ENCODE assay signal across 28 cellular contexts in genomic region chr20:32218156-32218900, GRCh38. TPM values are rescaled to one million over a fixed set of nuclear protein-coding genes. Genes with fewer than 3 reads are reported as not detected.
A peak's percentile ranks its signal among the peaks of the same experiment; 100 is the strongest.
DNase-seq lines count a peak whose midpoint lies in the region; ATAC-seq, FAIRE-seq and TF ChIP-seq lines count a peak whose summit lies in the region.
"Had no signal": no experiment of that assay in that cellular context is flagged by ENCODE, and none has a peak within 500 bp of the region (broad histone marks: within the 10 kb centered on the region; RNA-seq: fewer than 3 reads in every experiment).

No MANE protein-coding gene starts in this region.

- peaks cover 6% of the 10 kb centered on the region for H3K4me1 Mint-ChIP-seq in stimulated activated naive CD8-positive, alpha-beta T cell treated with anti-CD3 and anti-CD28 coated beads, Interleukin-15, Interleukin-2, amounts not matched to agents 100 ng/mL and 50 ng/mL, for 24 hours (ENCODE audit: low read depth)
- no peaks in the 10 kb centered on the region for H3K4me1 Mint-ChIP-seq in astrocyte (ENCODE audit: low read depth, unreplicated experiment)
- no peaks in the 10 kb centered on the region for H3K4me1 Mint-ChIP-seq in mesothelial cell of epicardium
- H3K4me1 Mint-ChIP-seq: activated naive CD8-positive, alpha-beta T cell treated with anti-CD3 and anti-CD28 coated beads for 36 hours had no signal

- H3K4me3 ChIP-seq in astrocyte (ENCODE audit: insufficient read depth, low read depth, low read length) (no peak overlapping the region), HAP-1 (no peak overlapping the region)
- H3K4me3 ChIP-seq: ascending aorta, BLaER1, coronary artery, left lung had no signal

- H3K79me2 ChIP-seq in astrocyte (ENCODE audit: insufficient read depth, low read length): peaks cover 3% of the 10 kb centered on the region

- DNase-seq in stimulated activated naive CD8-positive, alpha-beta T cell treated with anti-CD3 and anti-CD28 coated beads, Interleukin-15, Interleukin-2, amounts not matched to agents 100 U/mL and 50 U/mL, for 24 hours: no peak
- DNase-seq in astrocyte (ENCODE audit: low read depth) (no peak), mesothelial cell of epicardium (ENCODE audit: low spot score in 2 of 2, unreplicated experiment in 2 of 2) (no peak), HAP-1 (ENCODE audit: low spot score in 2 of 2) (no peak), mucosa of gallbladder (ENCODE audit: low spot score) (no peak), HT-29 (ENCODE audit: low spot score) (no peak)
- DNase-seq: activated CD4-positive, alpha-beta T cell treated with anti-CD3 and anti-CD28 coated beads, Interleukin-2, amount 10 ng/mL, durations not matched to agents 7 days and 5 days; activated naive CD8-positive, alpha-beta T cell treated with anti-CD3 and anti-CD28 coated beads for 36 hours; DMS153; effector memory CD4-positive, alpha-beta T cell; left lung; naive thymus-derived CD8-positive, alpha-beta T cell; NCI-H146; NCI-H345; SHP77 treated with DMSO at 0.1 percent for 48 hours; stimulated activated CD4-positive, alpha-beta T cell treated with anti-CD3 and anti-CD28 coated beads, Interleukin-15, amount 100 ng/mL, for 24 hours; stimulated activated CD4-positive, alpha-beta T cell treated with anti-CD3 and anti-CD28 coated beads, Interleukin-4, amount 100 ng/mL, for 4 hours; substantia nigra had no signal

- H3K27me3 ChIP-seq in astrocyte (ENCODE audit: insufficient read depth, low read length) (no peaks in the 10 kb centered on the region), HAP-1 (ENCODE audit: low read depth) (no peaks in the 10 kb centered on the region)
- H3K27me3 ChIP-seq: ascending aorta, BLaER1, left lung had no signal

- no peak overlapping the region for H3K9ac ChIP-seq in astrocyte (ENCODE audit: low read length)
- H3K9ac ChIP-seq: BLaER1 had no signal

- no peak overlapping the region for H3K27ac ChIP-seq in astrocyte (ENCODE audit: low read depth, low read length)
- H3K27ac ChIP-seq: ascending aorta, BLaER1, coronary artery, left lung had no signal

- in situ Hi-C loops in HAP-1 (cut with MboI; ENCODE audit: low sequenced_read_pairs): no loop called here

- H3K9me3 ChIP-seq in astrocyte (ENCODE audit: insufficient read depth, low read depth, low read length): no peaks in the 10 kb centered on the region
- no peaks in the 10 kb centered on the region for H3K9me3 ChIP-seq in HAP-1
- H3K9me3 ChIP-seq: ascending aorta, BLaER1, left lung had no signal

- H4K20me1 ChIP-seq in astrocyte (ENCODE audit: insufficient read depth, low read length): peaks cover 24% of the 10 kb centered on the region
- H4K20me1 ChIP-seq: BLaER1 had no signal

- H3K27ac Mint-ChIP-seq in stimulated activated naive CD8-positive, alpha-beta T cell treated with anti-CD3 and anti-CD28 coated beads, Interleukin-15, Interleukin-2, amounts not matched to agents 100 ng/mL and 50 ng/mL, for 24 hours: peak overlapping the region; percentile 34
- H3K27ac Mint-ChIP-seq in astrocyte (ENCODE audit: unreplicated experiment) (peak overlapping the region; percentile 67), mesothelial cell of epicardium (peak overlapping the region; percentile 35)
- H3K27ac Mint-ChIP-seq: activated CD4-positive, alpha-beta T cell treated with anti-CD3 and anti-CD28 coated beads, Interleukin-2, amount 10 ng/mL, durations not matched to agents 7 days and 5 days; IgD-negative memory B cell; type B pancreatic cell had no signal

- no peak overlapping the region for H2AFZ ChIP-seq in astrocyte (ENCODE audit: low read depth, low read length)

- H3K4me1 ChIP-seq in astrocyte (ENCODE audit: insufficient read depth, low read length): no peaks in the 10 kb centered on the region
- no peaks in the 10 kb centered on the region for H3K4me1 ChIP-seq in HAP-1
- H3K4me1 ChIP-seq: ascending aorta, BLaER1, left lung had no signal

- FAIRE-seq in astrocyte (lab: Jason Lieb, UNC): no peak
- FAIRE-seq: GM12892, H54 had no signal

- H3K9me3 Mint-ChIP-seq in stimulated activated naive CD8-positive, alpha-beta T cell treated with anti-CD3 and anti-CD28 coated beads, Interleukin-15, Interleukin-2, amounts not matched to agents 100 ng/mL and 50 ng/mL, for 24 hours: no peaks in the 10 kb centered on the region
- H3K9me3 Mint-ChIP-seq in astrocyte (ENCODE audit: unreplicated experiment) (no peaks in the 10 kb centered on the region), mesothelial cell of epicardium (no peaks in the 10 kb centered on the region)
- H3K9me3 Mint-ChIP-seq: activated CD4-positive, alpha-beta T cell treated with anti-CD3 and anti-CD28 coated beads, Interleukin-2, amount 10 ng/mL, durations not matched to agents 7 days and 5 days; activated naive CD8-positive, alpha-beta T cell treated with anti-CD3 and anti-CD28 coated beads for 36 hours; activated T-helper 2 cell treated with anti-CD3 and anti-CD28 coated beads, Interferon-gamma antibody, Interleukin-2, Interleukin-4, amounts not matched to agents 10 μg/mL and 5 μg/mL and 100 μg/mL, durations not matched to agents 14 hours and 24 hours and 36 hours; IgD-negative memory B cell; naive thymus-derived CD8-positive, alpha-beta T cell; type B pancreatic cell had no signal

- H3K36me3 ChIP-seq in astrocyte (ENCODE audit: insufficient read depth, low read length) (peaks cover 50% of the 10 kb centered on the region), HAP-1 (replicated peaks) (peaks cover 59% of the 10 kb centered on the region)

- no peak overlapping the region for H3K4me2 ChIP-seq in astrocyte (ENCODE audit: low read length)
- H3K4me2 ChIP-seq: BLaER1 had no signal

- H3K36me3 Mint-ChIP-seq in stimulated activated naive CD8-positive, alpha-beta T cell treated with anti-CD3 and anti-CD28 coated beads, Interleukin-15, Interleukin-2, amounts not matched to agents 100 ng/mL and 50 ng/mL, for 24 hours (ENCODE audit: low read depth): peaks cover 91% of the 10 kb centered on the region
- H3K36me3 Mint-ChIP-seq in astrocyte (ENCODE audit: low read depth, unreplicated experiment): peaks cover 28% of the 10 kb centered on the region
- H3K36me3 Mint-ChIP-seq in mesothelial cell of epicardium: peaks cover 33% of the 10 kb centered on the region

- no peak for TF ChIP-seq CTCF in astrocyte (IDR thresholded peaks at IDR 0.05; ENCODE audit: insufficient read depth, low read depth, low read length)
- TF ChIP-seq CTCF in mesothelial cell of epicardium (IDR thresholded peaks at IDR 0.05; ENCODE audit: unreplicated experiment): no peak

- H3K27me3 Mint-ChIP-seq in stimulated activated naive CD8-positive, alpha-beta T cell treated with anti-CD3 and anti-CD28 coated beads, Interleukin-15, Interleukin-2, amounts not matched to agents 100 ng/mL and 50 ng/mL, for 24 hours: no peaks in the 10 kb centered on the region
- H3K27me3 Mint-ChIP-seq in astrocyte (ENCODE audit: low read depth, unreplicated experiment): no peaks in the 10 kb centered on the region
- H3K27me3 Mint-ChIP-seq in mesothelial cell of epicardium (ENCODE audit: low read depth): no peaks in the 10 kb centered on the region
- H3K27me3 Mint-ChIP-seq: activated CD4-positive, alpha-beta T cell treated with anti-CD3 and anti-CD28 coated beads, Interleukin-2, amount 10 ng/mL, durations not matched to agents 7 days and 5 days; activated naive CD8-positive, alpha-beta T cell treated with anti-CD3 and anti-CD28 coated beads for 36 hours; IgD-negative memory B cell; naive thymus-derived CD8-positive, alpha-beta T cell; type B pancreatic cell had no signal

- no peak for ATAC-seq in stimulated activated naive CD8-positive, alpha-beta T cell treated with anti-CD3 and anti-CD28 coated beads, Interleukin-15, Interleukin-2, amounts not matched to agents 100 U/mL and 50 U/mL, for 24 hours
- ATAC-seq: left lung; naive thymus-derived CD8-positive, alpha-beta T cell; Panc1 had no signal

- H3K4me3 Mint-ChIP-seq in stimulated activated naive CD8-positive, alpha-beta T cell treated with anti-CD3 and anti-CD28 coated beads, Interleukin-15, Interleukin-2, amounts not matched to agents 100 ng/mL and 50 ng/mL, for 24 hours: no peak overlapping the region
- H3K4me3 Mint-ChIP-seq in astrocyte (ENCODE audit: unreplicated experiment) (no peak overlapping the region), mesothelial cell of epicardium (no peak overlapping the region)
- H3K4me3 Mint-ChIP-seq: activated CD4-positive, alpha-beta T cell treated with anti-CD3 and anti-CD28 coated beads, Interleukin-2, amount 10 ng/mL, durations not matched to agents 7 days and 5 days; activated naive CD8-positive, alpha-beta T cell treated with anti-CD3 and anti-CD28 coated beads for 36 hours; IgD-negative memory B cell; naive thymus-derived CD8-positive, alpha-beta T cell; type B pancreatic cell had no signal

RNA-seq across cellular contexts. Expression of gene POFUT1, which starts 10.6 kb away (rescaled TPM):
- total RNA-seq in astrocyte (60.6 and 65.5 TPM in 2 replicates), mesothelial cell of epicardium (43.7 to 46.3 TPM (median 45.3 TPM) in 3 replicates), mucosa of gallbladder (35.4 TPM)
- 44.6 and 56.1 TPM in 2 replicates for total RNA-seq in HT-29 (2014; rRNA removed; shearing (Covaris generic))

RNA-seq across cellular contexts. Expression of gene PLAGL2, which starts 10.8 kb away (rescaled TPM):
- total RNA-seq in astrocyte (14.7 and 15.3 TPM in 2 replicates), mesothelial cell of epicardium (37.4 to 38.1 TPM (median 37.8 TPM) in 3 replicates), mucosa of gallbladder (11.9 TPM)
- total RNA-seq in HT-29 (2014; rRNA removed; shearing (Covaris generic)): 6.9 and 7.9 TPM in 2 replicates

RNA-seq across cellular contexts. Expression of gene KIF3B, which starts 59.1 kb away (rescaled TPM):
- 27.9 and 28.5 TPM in 2 replicates for total RNA-seq in astrocyte
- total RNA-seq in mesothelial cell of epicardium: 21.1 to 22.2 TPM (median 21.3 TPM) in 3 replicates
- 59.6 TPM for total RNA-seq in mucosa of gallbladder
- total RNA-seq in HT-29 (2014; rRNA removed; shearing (Covaris generic)): 22.7 and 24.8 TPM in 2 replicates
